Comparison of ENCODE assay signal across 21 cellular contexts in the genomic region with DNA sequence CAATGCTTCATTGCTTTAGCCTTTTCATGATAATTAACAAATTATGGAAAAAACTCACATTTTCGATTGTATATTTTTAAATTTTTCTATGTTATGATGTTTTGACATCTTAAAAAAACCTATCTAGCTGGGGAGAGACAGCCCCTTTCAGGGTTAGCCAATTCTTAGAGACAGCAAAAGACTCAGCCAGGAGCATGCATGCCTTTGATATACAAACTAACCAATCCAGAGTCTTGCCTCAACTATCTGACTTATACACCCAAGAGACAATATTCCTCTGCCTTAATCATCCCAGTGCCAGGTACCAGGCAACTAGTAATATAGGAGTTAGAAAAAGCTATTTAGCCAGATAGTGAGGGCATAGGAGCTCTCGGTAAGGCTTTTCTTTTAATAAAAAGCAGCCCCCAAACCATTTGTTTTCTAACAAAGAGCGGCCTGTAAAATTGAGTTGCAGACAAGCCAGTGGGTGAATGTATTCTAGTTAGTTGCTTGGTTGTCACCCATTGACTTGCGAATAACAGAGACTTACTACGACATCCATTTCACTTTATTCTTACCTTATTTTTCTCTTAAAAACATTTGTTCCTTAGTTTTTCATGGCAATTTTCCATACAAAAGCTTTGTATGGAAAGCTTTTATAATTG.
"Had no signal": no experiment of that assay in that cellular context is flagged by ENCODE, and none has a peak within 500 bp of the region (broad histone marks: within the 10 kb centered on the region; RNA-seq: fewer than 3 reads in every experiment).

No MANE protein-coding gene starts in this region.

- H3K4me1 ChIP-seq: colonic mucosa, right atrium auricular region, transverse colon had no signal

- H3K9me3 ChIP-seq: colonic mucosa, mucosa of descending colon, ovary, right atrium auricular region, sigmoid colon, stomach, thoracic aorta, transverse colon had no signal

- H3K27ac ChIP-seq: colonic mucosa, hepatocyte, ovary, right atrium auricular region, sigmoid colon, skin epidermis, stomach, thoracic aorta, transverse colon had no signal

- H3K27me3 ChIP-seq: colonic mucosa, hepatocyte, ovary, right atrium auricular region, sigmoid colon, stomach, transverse colon had no signal

- H3K36me3 ChIP-seq: colonic mucosa, ovary, right atrium auricular region, sigmoid colon, stomach, thoracic aorta, transverse colon had no signal

- DNase-seq: colonic mucosa; effector CD4-positive, alpha-beta T cell; endodermal cell; foreskin melanocyte; head of caudate nucleus; islet precursor cell; mammary epithelial cell; mucosa of descending colon; naive thymus-derived CD8-positive, alpha-beta T cell; nucleus accumbens; ovary; sigmoid colon; stimulated activated CD4-positive, alpha-beta T cell treated with anti-CD3 and anti-CD28 coated beads, Interleukin-2, amount 100 ng/mL, for 24 hours; stimulated activated naive CD4-positive, alpha-beta T cell; stomach; substantia nigra; transverse colon had no signal

- H3K4me3 ChIP-seq: colonic mucosa, hepatocyte, mucosa of descending colon, ovary, right atrium auricular region, sigmoid colon, skin epidermis, stomach, thoracic aorta, transverse colon had no signal
